8 cellular contexts compared by ENCODE assay signal in genomic region chr11:128587415-128587814, GRCh38. TPM values are rescaled to one million over a fixed set of nuclear protein-coding genes. Genes with fewer than 3 reads are reported as not detected.
A peak's percentile ranks its signal among the peaks of the same experiment; 100 is the strongest.
DNase-seq lines count a peak whose midpoint lies in the region; ATAC-seq and TF ChIP-seq lines count a peak whose summit lies in the region.

A gene with protein sequence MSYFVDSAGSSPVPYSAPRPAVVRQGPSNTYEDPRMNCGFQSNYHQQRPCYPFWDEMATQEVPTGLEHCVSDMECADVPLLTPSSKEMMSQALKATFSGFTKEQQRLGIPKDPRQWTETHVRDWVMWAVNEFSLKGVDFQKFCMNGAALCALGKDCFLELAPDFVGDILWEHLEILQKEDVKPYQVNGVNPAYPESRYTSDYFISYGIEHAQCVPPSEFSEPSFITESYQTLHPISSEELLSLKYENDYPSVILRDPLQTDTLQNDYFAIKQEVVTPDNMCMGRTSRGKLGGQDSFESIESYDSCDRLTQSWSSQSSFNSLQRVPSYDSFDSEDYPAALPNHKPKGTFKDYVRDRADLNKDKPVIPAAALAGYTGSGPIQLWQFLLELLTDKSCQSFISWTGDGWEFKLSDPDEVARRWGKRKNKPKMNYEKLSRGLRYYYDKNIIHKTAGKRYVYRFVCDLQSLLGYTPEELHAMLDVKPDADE (minus strand): TSS chr11:128587558. CDS start chr11:128573130, 14,428 bp downstream.

- WGBS in aorta, 2 donors: 14 to 18% methylated on average over 4 of the region's 4 CpGs

- no peaks in the 10 kb centered on the region for H3K27me3 Mint-ChIP-seq in activated naive CD8-positive, alpha-beta T cell treated with anti-CD3 and anti-CD28 coated beads for 36 hours
- no peaks in the 10 kb centered on the region for H3K27me3 Mint-ChIP-seq in activated naive CD8-positive, alpha-beta T cell treated with anti-CD3 and anti-CD28 coated beads, Interleukin-2, amount 50 U/mL, for 24 hours

- POLR2A ChIA-PET in GM10248 (lab: Yijun Ruan, JAX): no interaction called here

- intact Hi-C loops in aorta (cut with DNase I): no loop called here

- peaks cover 3% of the 10 kb centered on the region for H3K9me3 Mint-ChIP-seq in activated naive CD8-positive, alpha-beta T cell treated with anti-CD3 and anti-CD28 coated beads for 36 hours
- H3K9me3 Mint-ChIP-seq in activated naive CD8-positive, alpha-beta T cell treated with anti-CD3 and anti-CD28 coated beads, Interleukin-2, amount 50 U/mL, for 24 hours: no peaks in the 10 kb centered on the region

- no peak for ATAC-seq in activated naive CD8-positive, alpha-beta T cell treated with anti-CD3 and anti-CD28 coated beads, Interleukin-2, amount 50 U/mL, for 24 hours
- ATAC-seq in aorta (ENCODE audit: low FRiP score): no peak

- H3K9me3 ChIP-seq in aorta (ENCODE audit: control insufficient read depth, low read length): no peaks in the 10 kb centered on the region

- no peak for DNase-seq in activated naive CD8-positive, alpha-beta T cell treated with anti-CD3 and anti-CD28 coated beads for 36 hours
- no peak for DNase-seq in activated naive CD8-positive, alpha-beta T cell treated with anti-CD3 and anti-CD28 coated beads, Interleukin-2, amount 50 U/mL, for 24 hours
- no peak for DNase-seq in dermis blood vessel endothelial cell
- DNase-seq in mesenteric fat pad (ENCODE audit: low spot score): no peak
- DNase-seq in aorta: no peak
- no peak for DNase-seq in NCI-H187 (lab: John Stamatoyannopoulos, UW)
- no peak for DNase-seq in GM10248 (ENCODE audit: extremely low spot score)
- no peak for DNase-seq in DMS53 treated with DMSO at 0.1 percent for 48 hours (lab: John Stamatoyannopoulos, UW; ENCODE audit: unreplicated experiment)

- peaks cover 2% of the 10 kb centered on the region for H3K36me3 Mint-ChIP-seq in activated naive CD8-positive, alpha-beta T cell treated with anti-CD3 and anti-CD28 coated beads for 36 hours
- H3K36me3 Mint-ChIP-seq in activated naive CD8-positive, alpha-beta T cell treated with anti-CD3 and anti-CD28 coated beads, Interleukin-2, amount 50 U/mL, for 24 hours (ENCODE audit: low read depth): no peaks in the 10 kb centered on the region

- H3K4me1 Mint-ChIP-seq in activated naive CD8-positive, alpha-beta T cell treated with anti-CD3 and anti-CD28 coated beads for 36 hours: peaks cover 25% of the 10 kb centered on the region
- peaks cover 20% of the 10 kb centered on the region for H3K4me1 Mint-ChIP-seq in activated naive CD8-positive, alpha-beta T cell treated with anti-CD3 and anti-CD28 coated beads, Interleukin-2, amount 50 U/mL, for 24 hours

- H3K4me1 ChIP-seq in aorta (ENCODE audit: control insufficient read depth in 1 of 2, insufficient read depth in 2 of 2, low read length in 2 of 2): no peaks in the 10 kb centered on the region

- TF ChIP-seq CTCF in GM10248 (IDR thresholded peaks at IDR 0.05; ENCODE audit: control extremely low read depth, extremely low read depth, low read depth, missing control alignments): no peak

- H3K4me3 ChIP-seq in aorta (ENCODE audit: low read length in 2 of 2): peak within 1 kb of the TSS; percentile 24 to 40

- no peaks in the 10 kb centered on the region for H3K27me3 ChIP-seq in aorta (ENCODE audit: control insufficient read depth in 1 of 2, insufficient read depth in 2 of 2, low read length in 1 of 2)

- H3K36me3 ChIP-seq in aorta (ENCODE audit: control insufficient read depth in 1 of 2, insufficient read depth in 2 of 2, low read length in 1 of 2): no peaks in the 10 kb centered on the region

- H3K27ac Mint-ChIP-seq in activated naive CD8-positive, alpha-beta T cell treated with anti-CD3 and anti-CD28 coated beads for 36 hours: no peak within 1 kb of the TSS
- H3K27ac Mint-ChIP-seq in activated naive CD8-positive, alpha-beta T cell treated with anti-CD3 and anti-CD28 coated beads, Interleukin-2, amount 50 U/mL, for 24 hours: no peak within 1 kb of the TSS

- no peak within 1 kb of the TSS for H3K4me3 Mint-ChIP-seq in activated naive CD8-positive, alpha-beta T cell treated with anti-CD3 and anti-CD28 coated beads for 36 hours
- no peak within 1 kb of the TSS for H3K4me3 Mint-ChIP-seq in activated naive CD8-positive, alpha-beta T cell treated with anti-CD3 and anti-CD28 coated beads, Interleukin-2, amount 50 U/mL, for 24 hours

- H3K27ac ChIP-seq in aorta (ENCODE audit: low read depth in 1 of 2, low read length in 2 of 2): no peak within 1 kb of the TSS

- CTCF ChIA-PET in GM10248 (lab: Yijun Ruan, JAX): interaction anchor here (1.2 to 1.7 kb wide), 3 partner anchors 16 to 24 kb away, joined by 3 read pairs; no protein-coding TSS in a partner anchor

RNA-seq across cellular contexts. Expression of the gene that starts here (rescaled TPM):
- total RNA-seq in activated naive CD8-positive, alpha-beta T cell treated with anti-CD3 and anti-CD28 coated beads for 36 hours: 100 to 1,000 TPM; 426 to 430 TPM
- total RNA-seq in dermis blood vessel endothelial cell: 128 and 130 TPM in 2 replicates
- total RNA-seq in mesenteric fat pad: 154 TPM
- total RNA-seq in aorta: 100 to 1,000 TPM; 119 to 125 TPM
- 10 to 100 TPM; 17.8 to 20.3 TPM for polyA plus RNA-seq in aorta
